9 cellular contexts compared by ENCODE assay signal in genomic region chr5:146291421-146292074, GRCh38. TPM values are rescaled to one million over a fixed set of nuclear protein-coding genes. Genes with fewer than 3 reads are reported as not detected.
DNase-seq lines count a peak whose midpoint lies in the region; ATAC-seq lines count a peak whose summit lies in the region.
"Had no signal": no experiment of that assay in that cellular context is flagged by ENCODE, and none has a peak within 500 bp of the region (broad histone marks: within the 10 kb centered on the region; RNA-seq: fewer than 3 reads in every experiment).

No MANE protein-coding gene starts in this region.

- no peak overlapping the region for H3K4me3 Mint-ChIP-seq in stimulated activated memory B cell treated with anti-CD40 and anti-IgM and Interleukin-4, amounts not matched to agents 10 μg/mL and 1 μg/mL and 100 μg/mL, for 72 hours
- H3K4me3 Mint-ChIP-seq: activated naive CD4-positive, alpha-beta T cell treated with anti-CD3 and anti-CD28 coated beads, Interleukin-2, amount 50 U/mL, for 24 hours had no signal

- ATAC-seq in GM19043 (IDR thresholded peaks at IDR 0.05; ENCODE audit: low read depth, unreplicated experiment): peak; percentile 70
- peak; percentile 82 for ATAC-seq in HG03175 (IDR thresholded peaks at IDR 0.05; ENCODE audit: unreplicated experiment)
- ATAC-seq in left lobe of liver: peak; percentile 52
- ATAC-seq in stimulated activated memory B cell treated with anti-CD40 and anti-IgM and Interleukin-4, amounts not matched to agents 10 μg/mL and 1 μg/mL and 100 μg/mL, for 72 hours: no peak

- in situ Hi-C loops in T47D (cut with HindIII; ENCODE audit: low pct_unique_long_range_greater_than_20kb, low sequenced_read_pairs): no loop called here

- H3K27me3 Mint-ChIP-seq in stimulated activated memory B cell treated with anti-CD40 and anti-IgM and Interleukin-4, amounts not matched to agents 10 μg/mL and 1 μg/mL and 100 μg/mL, for 72 hours: no peaks in the 10 kb centered on the region
- H3K27me3 Mint-ChIP-seq: activated naive CD4-positive, alpha-beta T cell treated with anti-CD3 and anti-CD28 coated beads, Interleukin-2, amount 50 U/mL, for 24 hours had no signal

- DNase-seq in DMS79 (lab: John Stamatoyannopoulos, UW): peak; percentile 4
- DNase-seq in NCI-H748 treated with DMSO at 0.1 percent for 48 hours (lab: John Stamatoyannopoulos, UW): peak; percentile 47
- DNase-seq in T47D (ENCODE audit: low read depth in 1 of 2, low spot score in 1 of 2): peak; percentile 36 to 76
- DNase-seq in left lobe of liver (ENCODE audit: low spot score): no peak
- no peak for DNase-seq in stimulated activated CD8-positive, alpha-beta memory T cell treated with anti-CD3 and anti-CD28 coated beads, Interleukin-4, amount 100 ng/mL, for 48 hours

- no peaks in the 10 kb centered on the region for H3K4me1 Mint-ChIP-seq in stimulated activated memory B cell treated with anti-CD40 and anti-IgM and Interleukin-4, amounts not matched to agents 10 μg/mL and 1 μg/mL and 100 μg/mL, for 72 hours
- H3K4me1 Mint-ChIP-seq: activated naive CD4-positive, alpha-beta T cell treated with anti-CD3 and anti-CD28 coated beads, Interleukin-2, amount 50 U/mL, for 24 hours had no signal

- no peak overlapping the region for H3K27ac Mint-ChIP-seq in stimulated activated memory B cell treated with anti-CD40 and anti-IgM and Interleukin-4, amounts not matched to agents 10 μg/mL and 1 μg/mL and 100 μg/mL, for 72 hours

- H3K9me3 Mint-ChIP-seq in stimulated activated memory B cell treated with anti-CD40 and anti-IgM and Interleukin-4, amounts not matched to agents 10 μg/mL and 1 μg/mL and 100 μg/mL, for 72 hours: no peaks in the 10 kb centered on the region
- H3K9me3 Mint-ChIP-seq: activated naive CD4-positive, alpha-beta T cell treated with anti-CD3 and anti-CD28 coated beads, Interleukin-2, amount 50 U/mL, for 24 hours had no signal

- peaks cover 5% of the 10 kb centered on the region for H3K36me3 Mint-ChIP-seq in stimulated activated memory B cell treated with anti-CD40 and anti-IgM and Interleukin-4, amounts not matched to agents 10 μg/mL and 1 μg/mL and 100 μg/mL, for 72 hours

RNA-seq across cellular contexts. Expression of gene POU4F3, which starts 47.1 kb away (rescaled TPM):
- not detected for total RNA-seq in left lobe of liver

Comparison
In these comparisons a context has a peak if more than half of its experiments do, and no peak if none do; other contexts are left out.
1. DNase-seq: peak in DMS79 (single experiment), NCI-H748 treated with DMSO at 0.1 percent for 48 hours (single experiment) and T47D (2 of 2); none in left lobe of liver (single experiment) and stimulated activated CD8-positive, alpha-beta memory T cell treated with anti-CD3 and anti-CD28 coated beads, Interleukin-4, amount 100 ng/mL, for 48 hours (single experiment).